ENCODE assay signal across 8 cellular contexts in the genomic region with DNA sequence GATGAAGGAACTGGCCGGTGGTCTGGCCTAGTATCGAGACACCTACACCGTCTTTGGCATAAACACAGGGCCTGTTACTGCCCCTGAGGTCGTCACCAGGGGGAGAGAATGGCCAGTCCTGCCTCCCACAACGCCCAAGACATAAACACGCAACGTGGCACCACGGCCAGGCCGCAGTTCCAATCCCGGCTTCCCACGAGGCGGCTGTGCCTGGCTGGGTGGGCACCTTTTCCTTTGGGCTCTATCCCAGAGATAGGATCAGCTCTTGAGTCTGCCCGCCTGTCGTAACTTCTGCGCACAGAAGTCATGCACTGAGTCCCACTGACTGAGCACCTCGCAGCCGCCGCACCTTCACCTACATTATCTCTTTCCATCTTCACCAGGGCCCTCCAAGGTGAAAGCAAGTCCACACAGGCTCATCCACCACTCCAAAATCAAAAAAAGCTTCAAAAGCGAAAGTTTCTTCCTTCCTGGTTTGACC. TPM values are rescaled to one million over a fixed set of nuclear protein-coding genes. Genes with fewer than 3 reads are reported as not detected.
DNase-seq lines count a peak whose midpoint lies in the region; ATAC-seq and TF ChIP-seq lines count a peak whose summit lies in the region.

No MANE protein-coding gene starts in this region.

- in situ Hi-C loops in brain microvascular endothelial cell (cut with HindIII; ENCODE audit: low pct_ligation_motif_present, low sequenced_read_pairs) = no loop called here

- intact Hi-C loops in Right ventricle myocardium superior (cut with DNase I) (no loop called here), left cardiac atrium (cut with DNase I) (no loop called here)

- 22% methylated on average over 19 of the region's 19 CpGs for WGBS in urinary bladder

- no peak for TF ChIP-seq CTCF in brain microvascular endothelial cell (IDR thresholded peaks at IDR 0.05; ENCODE audit: low read depth, low read length, missing control alignments)

- H3K27ac ChIP-seq in brain microvascular endothelial cell (peak overlapping the region; percentile 85), urinary bladder (ENCODE audit: low read depth) (no peak overlapping the region)

- H3K27me3 ChIP-seq in brain microvascular endothelial cell (replicated peaks) = no peaks in the 10 kb centered on the region

- H3K36me3 ChIP-seq in brain microvascular endothelial cell (replicated peaks) (peaks cover 8% of the 10 kb centered on the region), urinary bladder (ENCODE audit: insufficient read depth) (no peaks in the 10 kb centered on the region)

- no peak for ATAC-seq in Right ventricle myocardium superior (ENCODE audit: poor library complexity)
- ATAC-seq in left cardiac atrium = no peak
- ATAC-seq in GM18909 (IDR thresholded peaks at IDR 0.05; ENCODE audit: poor library complexity, unreplicated experiment) = no peak

- no peaks in the 10 kb centered on the region for H3K4me1 ChIP-seq in urinary bladder (ENCODE audit: insufficient read depth)

- H3K4me3 ChIP-seq in brain microvascular endothelial cell (ENCODE audit: low read depth, low read length) (peak overlapping the region; percentile 58), urinary bladder (ENCODE audit: low read depth, low read length) (peak overlapping the region; percentile 94)

- DNase-seq in Right ventricle myocardium superior (peak; percentile 43), left cardiac atrium (no peak), brain microvascular endothelial cell (no peak), lung microvascular endothelial cell (ENCODE audit: low read depth in 2 of 2) (peak; percentile 27 to 30), anterior cingulate cortex (lab: John Stamatoyannopoulos, UW) (no peak), NCI-H524 (lab: John Stamatoyannopoulos, UW) (no peak)

RNA-seq across cellular contexts. Expression of a gene that starts 1.1 kb away (rescaled TPM):
- total RNA-seq in Right ventricle myocardium superior (18.3 TPM), left cardiac atrium (10 to 100 TPM; 18.2 to 25.0 TPM), lung microvascular endothelial cell (6.5 and 6.9 TPM in 2 replicates), urinary bladder (16.0 TPM)
- polyA plus RNA-seq in urinary bladder = 30.4 TPM

RNA-seq across cellular contexts. Expression of a gene that starts 52.3 kb away (rescaled TPM):
- 0.56 TPM for total RNA-seq in Right ventricle myocardium superior
- under 1 TPM; 0.76 to 0.85 TPM for total RNA-seq in left cardiac atrium
- 31.6 and 36.1 TPM in 2 replicates for total RNA-seq in lung microvascular endothelial cell
- total RNA-seq in urinary bladder = 7.8 TPM
- polyA plus RNA-seq in urinary bladder = 17.5 TPM

Comparison
In these comparisons a context has a peak if more than half of its experiments do, and no peak if none do; other contexts are left out.
1. DNase-seq: peak in Right ventricle myocardium superior (single experiment) and lung microvascular endothelial cell (2 of 2); none in left cardiac atrium (single experiment), brain microvascular endothelial cell (single experiment), anterior cingulate cortex (0 of 58) and NCI-H524 (0 of 2).